ENCODE assay signal across 23 cellular contexts in the genomic region with DNA sequence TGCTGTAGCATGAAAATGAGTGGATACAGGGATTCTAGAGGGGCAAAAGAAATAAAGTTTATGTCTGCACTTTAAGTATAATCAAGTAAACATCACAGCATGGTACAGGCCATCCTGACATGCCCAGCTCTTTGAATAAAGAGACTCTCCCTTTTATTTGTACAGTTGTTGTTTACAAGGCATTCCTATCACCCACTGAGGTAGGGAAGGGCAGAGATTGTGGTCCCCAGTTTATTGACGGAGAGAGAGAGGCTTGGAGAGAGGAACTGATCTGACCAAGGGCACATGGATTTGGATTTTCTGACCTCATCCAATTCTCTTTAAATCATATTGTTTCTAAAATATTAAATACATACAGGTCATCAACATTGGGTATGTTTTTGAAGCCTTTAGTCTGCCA. TPM values are rescaled to one million over a fixed set of nuclear protein-coding genes. Genes with fewer than 3 reads are reported as not detected.
DNase-seq lines count a peak whose midpoint lies in the region; ATAC-seq, FAIRE-seq and TF ChIP-seq lines count a peak whose summit lies in the region.
"Had no signal": no experiment of that assay in that cellular context is flagged by ENCODE, and none has a peak within 500 bp of the region (broad histone marks: within the 10 kb centered on the region; RNA-seq: fewer than 3 reads in every experiment).

No MANE protein-coding gene starts in this region.

- no peaks in the 10 kb centered on the region for H3K79me1 ChIP-seq in H1 (ENCODE audit: low read depth, low read length)

- H3K4me3 ChIP-seq in H1 (ENCODE audit: extremely low read depth in 1 of 4, insufficient read depth in 2 of 4, low read depth in 3 of 4, low read length in 4 of 4) (no peak overlapping the region), prostate gland (no peak overlapping the region), stomach smooth muscle (ENCODE audit: low read length in 2 of 2) (no peak overlapping the region)
- H3K4me3 ChIP-seq: BLaER1, GM23248, HAP-1, Peyer's patch, SJSA1 had no signal

- H3K27me3 Mint-ChIP-seq in glutamatergic neuron (ENCODE audit: unreplicated experiment): peaks cover 1% of the 10 kb centered on the region

- H3K27ac ChIP-seq in H1 (ENCODE audit: low read depth, low read length) (no peak overlapping the region), prostate gland (peak overlapping the region; percentile 34 to 48), stomach smooth muscle (ENCODE audit: low read length) (peak overlapping the region; percentile 92)
- H3K27ac ChIP-seq: BLaER1, GM23248, SJSA1 had no signal

- H3K23me2 ChIP-seq in H1 (ENCODE audit: low read depth, low read length): no peaks in the 10 kb centered on the region

- H3K9me3 ChIP-seq in H1 (ENCODE audit: insufficient read depth in 2 of 2, low read depth in 1 of 2, low read length in 1 of 2) (no peaks in the 10 kb centered on the region), prostate gland (no peaks in the 10 kb centered on the region), stomach smooth muscle (ENCODE audit: control insufficient read depth in 2 of 2, low read length in 2 of 2) (no peaks in the 10 kb centered on the region)
- H3K9me3 ChIP-seq: BLaER1, Caco-2, HAP-1, Peyer's patch, SJSA1 had no signal

- TF ChIP-seq CTCF in H1 (IDR thresholded peaks at IDR 0.05; ENCODE audit: control extremely low read depth in 1 of 3, insufficient read depth in 1 of 3, low read depth in 1 of 3, low read length in 3 of 3) (no peak), glutamatergic neuron (IDR thresholded peaks at IDR 0.05; ENCODE audit: partially characterized antibody, unreplicated experiment) (no peak), prostate gland (IDR thresholded peaks at IDR 0.05) (no peak)

- no peak overlapping the region for H3K4me2 ChIP-seq in H1 (ENCODE audit: insufficient read depth in 1 of 2, low read depth in 2 of 2, low read length in 2 of 2)
- H3K4me2 ChIP-seq: BLaER1 had no signal

- H3K4ac ChIP-seq in H1 (replicated peaks; ENCODE audit: insufficient read length, low read depth, low read length): no peak overlapping the region

- H2AK5ac ChIP-seq in H1 (ENCODE audit: low read depth, low read length): no peak overlapping the region

- peaks cover 3 to 12% (median 10%) of the 10 kb centered on the region in 4 experiments for H3K4me1 ChIP-seq in H1 (replicated peaks in 1 of 4; ENCODE audit: control insufficient read depth in 3 of 4, insufficient read depth in 4 of 4, low read length in 3 of 4)
- peaks cover 9% of the 10 kb centered on the region for H3K4me1 ChIP-seq in prostate gland (replicated peaks)
- peaks cover 44% of the 10 kb centered on the region for H3K4me1 ChIP-seq in stomach smooth muscle (ENCODE audit: control insufficient read depth, insufficient read depth, low read length)
- H3K4me1 ChIP-seq: BLaER1, SJSA1 had no signal

- no peaks in the 10 kb centered on the region for H4K20me1 ChIP-seq in H1 (replicated peaks in 1 of 2; ENCODE audit: control insufficient read depth in 1 of 2, insufficient read depth in 2 of 2, low read length in 2 of 2)
- H4K20me1 ChIP-seq: BLaER1 had no signal

- POLR2A ChIA-PET in H1 (lab: Charles Lee; ENCODE audit: partially characterized antibody): interaction anchor here (1.2 to 1.7 kb wide), 2 partner anchors 9 to 70 kb away, joined by 4 to 5 read pairs; no protein-coding TSS in a partner anchor

- no peak overlapping the region for H2AFZ ChIP-seq in H1 (ENCODE audit: low read length)
- H2AFZ ChIP-seq: GM23248 had no signal

- no peak overlapping the region for H2BK12ac ChIP-seq in H1 (ENCODE audit: low read depth, low read length)

- H2BK5ac ChIP-seq in H1 (ENCODE audit: low read depth, low read length): no peak overlapping the region

- no peak overlapping the region for H2BK120ac ChIP-seq in H1 (replicated peaks; ENCODE audit: low read depth, low read length)

- no peak overlapping the region for H3K23ac ChIP-seq in H1 (ENCODE audit: insufficient read length)

- H3K36me3 Mint-ChIP-seq in glutamatergic neuron (ENCODE audit: unreplicated experiment): no peaks in the 10 kb centered on the region

- peak overlapping the region; percentile 14 for H3K27ac Mint-ChIP-seq in glutamatergic neuron (ENCODE audit: unreplicated experiment)
- H3K27ac Mint-ChIP-seq: CD4-positive, alpha-beta T cell had no signal

- H3K9ac ChIP-seq in H1 (replicated peaks in 1 of 4; ENCODE audit: extremely low read depth in 1 of 4, low read depth in 3 of 4, low read length in 3 of 4) (no peak overlapping the region), stomach smooth muscle (ENCODE audit: low read length in 2 of 2) (no peak overlapping the region)
- H3K9ac ChIP-seq: BLaER1, GM23248 had no signal

- TF ChIP-seq POLR2A in H1 (IDR thresholded peaks at IDR 0.05; ENCODE audit: control extremely low read depth in 1 of 2, low read depth in 2 of 2, low read length in 2 of 2) (no peak), prostate gland (IDR thresholded peaks at IDR 0.05) (no peak)

- H3K79me2 ChIP-seq in H1 (ENCODE audit: control insufficient read depth in 1 of 2, insufficient read depth in 2 of 2, low read length in 2 of 2): no peaks in the 10 kb centered on the region

- no peak for TF ChIP-seq RAD21 in H1 (IDR thresholded peaks at IDR 0.05 in 1 of 2, conservative IDR thresholded peaks at IDR 0.05 in 1 of 2; ENCODE audit: low read depth in 2 of 2, low read length in 2 of 2)

- no peak overlapping the region for H2BK20ac ChIP-seq in H1 (ENCODE audit: low read length)

- H4K91ac ChIP-seq in H1 (replicated peaks; ENCODE audit: insufficient read length, low read length): no peak overlapping the region

- peaks cover 2% of the 10 kb centered on the region for H3K9me3 Mint-ChIP-seq in glutamatergic neuron (ENCODE audit: unreplicated experiment)
- H3K9me3 Mint-ChIP-seq: CD4-positive, alpha-beta T cell had no signal

- 93% methylated on average over 1 of the region's 1 CpG; no CpG with 5 or more reads in 1 of the 2 experiments for WGBS in H1 (ENCODE audit: extremely low coverage in 1 of 2, insufficient coverage in 1 of 2, insufficient read length in 1 of 2, insufficient replicate concordance in 2 of 2, low coverage in 1 of 2, low lambda C conversion rate in 2 of 2, missing lambda C conversion rate in 1 of 2), 2 experiments
- WGBS in prostate gland: 88% methylated on average over 1 of the region's 1 CpG

- H3K36me3 ChIP-seq in H1 (ENCODE audit: control insufficient read depth in 2 of 4, insufficient read depth in 4 of 4, low read length in 3 of 4) (no peaks in the 10 kb centered on the region), prostate gland (no peaks in the 10 kb centered on the region), stomach smooth muscle (ENCODE audit: control insufficient read depth in 2 of 2, insufficient read depth in 2 of 2, low read length in 2 of 2) (no peaks in the 10 kb centered on the region)
- H3K36me3 ChIP-seq: BLaER1, HAP-1, Peyer's patch, SJSA1 had no signal

- H4K5ac ChIP-seq in H1 (ENCODE audit: insufficient read length, low read depth, low read length): no peak overlapping the region

- FAIRE-seq in H1 (lab: Jason Lieb, UNC): no peak
- FAIRE-seq: G401.6, GM12892 had no signal

- no peak overlapping the region for H3K56ac ChIP-seq in H1 (replicated peaks; ENCODE audit: insufficient read length, low read depth, low read length)

- peaks cover 20% of the 10 kb centered on the region for H3K4me1 Mint-ChIP-seq in glutamatergic neuron (ENCODE audit: low read depth, unreplicated experiment)

- ATAC-seq in HG03342 (IDR thresholded peaks at IDR 0.05; ENCODE audit: unreplicated experiment): no peak

- TF ChIP-seq EP300 in H1 (IDR thresholded peaks at IDR 0.05; ENCODE audit: borderline replicate concordance in 1 of 2, low read depth in 2 of 2, low read length in 2 of 2): no peak

- CTCF ChIA-PET in H1 (lab: Charles Lee; ENCODE audit: partially characterized antibody): interaction anchor here (1.0 to 3.5 kb wide), 2 partner anchors 8 to 12 kb away, joined by 3 to 30 read pairs; no protein-coding TSS in a partner anchor

- H3K4me3 Mint-ChIP-seq in glutamatergic neuron (ENCODE audit: unreplicated experiment): no peak overlapping the region
- H3K4me3 Mint-ChIP-seq: CD4-positive, alpha-beta T cell had no signal

- H2BK15ac ChIP-seq in H1 (ENCODE audit: low read length): no peak overlapping the region

- in situ Hi-C loops in G401 (cut with HindIII; ENCODE audit: low sequenced_read_pairs): no loop called here

- H3K14ac ChIP-seq in H1 (ENCODE audit: insufficient read length): peak overlapping the region; percentile 17

- H4K8ac ChIP-seq in H1 (ENCODE audit: extremely low read depth, insufficient read depth, low read length): no peak overlapping the region

- intact Hi-C loops in prostate gland (cut with DNase I): no loop called here

- DNase-seq in H1 (ENCODE audit: low read depth in 1 of 2, low spot score in 2 of 2) (no peak), glutamatergic neuron (no peak), prostate gland (ENCODE audit: low spot score) (no peak), G401 (ENCODE audit: low spot score) (no peak), AML-193 (lab: John Stamatoyannopoulos, UW) (no peak)
- DNase-seq: Caco-2; CD4-positive, alpha-beta T cell; DMS 273 treated with DMSO at 0.1 percent for 48 hours; GM23248; KG1; NCI-H1092 treated with DMSO at 0.1 percent for 48 hours; NCI-H2029 treated with DMSO at 0.1 percent for 48 hours; NCI-H226; NCI-H524 treated with DMSO at 0.1 percent for 48 hours; NCI-H82; Peyer's patch had no signal

- no peak overlapping the region for H3K18ac ChIP-seq in H1 (ENCODE audit: extremely low read depth, low read length)

- H3K27me3 ChIP-seq in H1 (replicated peaks in 1 of 4; ENCODE audit: control insufficient read depth in 3 of 4, extremely low read depth in 1 of 4, insufficient read depth in 3 of 4, low read length in 3 of 4): no peaks in the 10 kb centered on the region
- no peaks in the 10 kb centered on the region for H3K27me3 ChIP-seq in prostate gland (replicated peaks; ENCODE audit: insufficient read depth)
- no peaks in the 10 kb centered on the region for H3K27me3 ChIP-seq in stomach smooth muscle (ENCODE audit: control insufficient read depth in 1 of 2, insufficient read depth in 2 of 2, low read length in 2 of 2)
- H3K27me3 ChIP-seq: BLaER1, Peyer's patch, SJSA1 had no signal

TF ChIP-seq in H1, 55 proteins besides CTCF, POLR2A, EP300 and RAD21 (continues in another document):
- TF ChIP-seq HDAC2 (IDR thresholded peaks at IDR 0.05; ENCODE audit: borderline replicate concordance in 1 of 2, low read depth in 2 of 2, low read length in 2 of 2): no peak
- no peak for TF ChIP-seq RFX5 (IDR thresholded peaks at IDR 0.05; ENCODE audit: borderline replicate concordance, low read depth, low read length)

RNA-seq across cellular contexts. Expression of gene TACC2, which starts 53.9 kb away (rescaled TPM):
- total RNA-seq in H1 (2021; fragmentation: NEBNext Ultra II Directional; extraction: Animal tissue kit (Norgen Biotek cat#: 25700)): 46.6 and 48.5 TPM in 2 replicates
- 19.0 and 21.2 TPM in 2 replicates for polyA plus RNA-seq in H1 (2011; rRNA removed)
- polyA plus RNA-seq in H1 (2011; cell fraction: cytosol; rRNA removed): 21.7 TPM
- polyA plus RNA-seq in H1 (2011; cell fraction: nucleus; rRNA removed): 35.3 TPM
- 37.9 to 45.2 TPM (median 41.0 TPM) in 4 replicates for polyA plus RNA-seq in H1 (2012, experiment 1 of 2)
- 28.0 TPM for polyA plus RNA-seq in H1 (2012, experiment 2 of 2)
- 33.0 TPM for polyA plus RNA-seq in H1 (2013, experiment 1 of 2)
- 30.4 TPM for polyA plus RNA-seq in H1 (2013, experiment 2 of 2)
- 20.7 and 23.7 TPM in 2 replicates for polyA minus RNA-seq in H1 (2011; rRNA and poly(A)+ RNA removed)
- 20.1 TPM for polyA minus RNA-seq in H1 (2011; cell fraction: cytosol; rRNA and poly(A)+ RNA removed)
- polyA minus RNA-seq in H1 (2011; cell fraction: nucleus; rRNA and poly(A)+ RNA removed): 39.3 TPM
- total RNA-seq in glutamatergic neuron (ENCODE audit: unreplicated experiment) (499 TPM), prostate gland (100 to 1,000 TPM; 101 to 140 TPM)
- total RNA-seq in G401 (2014; rRNA removed; shearing (Covaris generic)): 5.5 and 6.6 TPM in 2 replicates
- total RNA-seq: CD4-positive, alpha-beta T cell had no signal
